In the genomic region with DNA sequence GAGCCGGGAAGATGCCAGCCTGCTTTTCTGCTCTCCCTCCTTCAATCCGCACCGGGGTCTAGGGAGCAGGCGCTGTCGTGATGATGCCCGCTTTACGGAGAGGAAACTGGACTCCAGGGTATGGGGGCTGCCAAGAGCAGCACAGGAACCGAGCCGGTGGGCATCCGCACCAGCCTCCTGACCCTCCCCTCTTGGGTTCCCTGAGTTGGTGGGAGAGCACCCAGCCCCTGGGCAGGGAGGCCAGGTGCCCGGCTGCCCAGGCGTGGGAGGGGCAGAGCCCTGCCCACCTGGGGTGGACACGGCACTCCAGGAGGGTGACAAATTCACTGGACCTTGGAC, we compare ENCODE assay signal across 24 cellular contexts.
"Had no signal": no experiment of that assay in that cellular context is flagged by ENCODE, and none has a peak within 500 bp of the region (broad histone marks: within the 10 kb centered on the region; RNA-seq: fewer than 3 reads in every experiment).

No MANE protein-coding gene starts in this region.

- DNase-seq: immature natural killer cell; mesendoderm; naive B cell; natural killer cell; nephron progenitor cell; stimulated activated CD4-positive, alpha-beta T cell treated with anti-CD3 and anti-CD28 coated beads, Interleukin-12 subunit alpha, Interleukin-12 subunit beta, amount 100 ng/mL, for 4 hours; stimulated activated CD4-positive, alpha-beta T cell treated with anti-CD3 and anti-CD28 coated beads, Interleukin-15, amount 100 ng/mL, for 24 hours; stimulated activated CD4-positive, alpha-beta T cell treated with anti-CD3 and anti-CD28 coated beads, Interleukin-2, amount 100 ng/mL, for 24 hours; stimulated activated CD4-positive, alpha-beta T cell treated with anti-CD3 and anti-CD28 coated beads, Interleukin-4, amount 100 ng/mL, for 1 hour; stimulated activated naive B cell treated with anti-CD40 and anti-IgM and Interleukin-4, amounts not matched to agents 10 μg/mL and 1 μg/mL and 100 μg/mL, for 72 hours; stimulated activated naive CD8-positive, alpha-beta T cell treated with anti-CD3 and anti-CD28 coated beads, Interleukin-15, Interleukin-2, amounts not matched to agents 100 U/mL and 50 U/mL, for 24 hours; stomach; testis; transverse colon had no signal

- H3K4me2 ChIP-seq: neural progenitor cell had no signal

- H2AFZ ChIP-seq: neural progenitor cell had no signal

- H3K9me3 Mint-ChIP-seq: mesothelial cell of epicardium, nephron progenitor cell, neural progenitor cell had no signal

- H3K27ac Mint-ChIP-seq: mesothelial cell of epicardium; naive B cell; nephron progenitor cell; progenitor cell of endocrine pancreas; stimulated activated naive B cell treated with anti-CD40 and anti-IgM and Interleukin-4, amounts not matched to agents 10 μg/mL and 1 μg/mL and 100 μg/mL, for 72 hours had no signal

- H3K4me3 Mint-ChIP-seq: mesothelial cell of epicardium; naive B cell; natural killer cell; stimulated activated naive B cell treated with anti-CD40 and anti-IgM and Interleukin-4, amounts not matched to agents 10 μg/mL and 1 μg/mL and 100 μg/mL, for 72 hours had no signal

- H3K36me3 Mint-ChIP-seq: immature natural killer cell, mesothelial cell of epicardium, naive B cell, natural killer cell, neural progenitor cell had no signal

- H3K4me1 ChIP-seq: thyroid gland had no signal

- H3K9ac ChIP-seq: neural progenitor cell had no signal

- H3K9me3 ChIP-seq: ovary, right atrium auricular region, testis, thyroid gland, transverse colon, upper lobe of left lung, vagina had no signal

- H3K36me3 ChIP-seq: neural progenitor cell, ovary, right atrium auricular region, stomach, thyroid gland, transverse colon, upper lobe of left lung, vagina had no signal

- H3K27me3 ChIP-seq: ovary, right atrium auricular region, testis, thyroid gland, upper lobe of left lung, vagina had no signal

- H3K4me3 ChIP-seq: lung, neural progenitor cell, ovary, right atrium auricular region, skin epidermis, stomach, testis, thyroid gland, transverse colon, upper lobe of left lung, vagina had no signal

- H3K27ac ChIP-seq: neural progenitor cell, ovary, right atrium auricular region, skin epidermis, stomach, testis, thyroid gland, transverse colon, upper lobe of left lung, vagina had no signal
